ENCODE assay signal across 12 cellular contexts in genomic region chr11:33534575-33534974, GRCh38.
"Had no signal": no experiment of that assay in that cellular context is flagged by ENCODE, and none has a peak within 500 bp of the region (broad histone marks: within the 10 kb centered on the region; RNA-seq: fewer than 3 reads in every experiment).

No MANE protein-coding gene starts in this region.

- ATAC-seq: activated CD4-positive, alpha-beta T cell treated with anti-CD3 and anti-CD28 coated beads for 36 hours; body of pancreas; left ventricle myocardium superior; stimulated activated effector memory CD8-positive, alpha-beta T cell treated with anti-CD3 and anti-CD28 coated beads, Interleukin-12 subunit alpha, Interleukin-12 subunit beta, amount 100 ng/mL, for 72 hours; T-cell had no signal

- FAIRE-seq: kidney had no signal

- H3K27ac Mint-ChIP-seq: activated CD4-positive, alpha-beta T cell treated with anti-CD3 and anti-CD28 coated beads for 36 hours; activated naive CD4-positive, alpha-beta T cell treated with anti-CD3 and anti-CD28 coated beads, Interleukin-2, amount 10 ng/mL, durations not matched to agents 7 days and 5 days; neural progenitor cell; stimulated activated effector memory CD8-positive, alpha-beta T cell treated with anti-CD3 and anti-CD28 coated beads, Interleukin-12 subunit alpha, Interleukin-12 subunit beta, amount 100 ng/mL, for 72 hours; T-cell had no signal

- H3K4me3 ChIP-seq: body of pancreas, neural progenitor cell, tibial nerve, vagina had no signal

- H3K4me3 Mint-ChIP-seq: activated CD4-positive, alpha-beta T cell treated with anti-CD3 and anti-CD28 coated beads for 36 hours; activated naive CD4-positive, alpha-beta T cell treated with anti-CD3 and anti-CD28 coated beads, Interleukin-2, amount 10 ng/mL, durations not matched to agents 7 days and 5 days; neural progenitor cell; stimulated activated effector memory CD8-positive, alpha-beta T cell treated with anti-CD3 and anti-CD28 coated beads, Interleukin-12 subunit alpha, Interleukin-12 subunit beta, amount 100 ng/mL, for 72 hours; T-cell had no signal

- H3K9me3 Mint-ChIP-seq: activated naive CD4-positive, alpha-beta T cell treated with anti-CD3 and anti-CD28 coated beads, Interleukin-2, amount 10 ng/mL, durations not matched to agents 7 days and 5 days; neural progenitor cell; stimulated activated effector memory CD8-positive, alpha-beta T cell treated with anti-CD3 and anti-CD28 coated beads, Interleukin-12 subunit alpha, Interleukin-12 subunit beta, amount 100 ng/mL, for 72 hours; T-cell had no signal

- H3K36me3 Mint-ChIP-seq: activated naive CD4-positive, alpha-beta T cell treated with anti-CD3 and anti-CD28 coated beads, Interleukin-2, amount 10 ng/mL, durations not matched to agents 7 days and 5 days; neural progenitor cell; stimulated activated effector memory CD8-positive, alpha-beta T cell treated with anti-CD3 and anti-CD28 coated beads, Interleukin-12 subunit alpha, Interleukin-12 subunit beta, amount 100 ng/mL, for 72 hours; T-cell had no signal

- DNase-seq: activated CD4-positive, alpha-beta T cell treated with anti-CD3 and anti-CD28 coated beads for 36 hours; activated naive CD4-positive, alpha-beta T cell treated with anti-CD3 and anti-CD28 coated beads, Interleukin-2, amount 10 ng/mL, durations not matched to agents 7 days and 5 days; body of pancreas; cerebellar nuclear complex; kidney; left ventricle myocardium superior; T-cell; T1000 had no signal

- H3K4me1 Mint-ChIP-seq: activated CD4-positive, alpha-beta T cell treated with anti-CD3 and anti-CD28 coated beads for 36 hours; activated naive CD4-positive, alpha-beta T cell treated with anti-CD3 and anti-CD28 coated beads, Interleukin-2, amount 10 ng/mL, durations not matched to agents 7 days and 5 days; stimulated activated effector memory CD8-positive, alpha-beta T cell treated with anti-CD3 and anti-CD28 coated beads, Interleukin-12 subunit alpha, Interleukin-12 subunit beta, amount 100 ng/mL, for 72 hours; T-cell had no signal
